ENCODE assay signal across 24 cellular contexts in the genomic region with DNA sequence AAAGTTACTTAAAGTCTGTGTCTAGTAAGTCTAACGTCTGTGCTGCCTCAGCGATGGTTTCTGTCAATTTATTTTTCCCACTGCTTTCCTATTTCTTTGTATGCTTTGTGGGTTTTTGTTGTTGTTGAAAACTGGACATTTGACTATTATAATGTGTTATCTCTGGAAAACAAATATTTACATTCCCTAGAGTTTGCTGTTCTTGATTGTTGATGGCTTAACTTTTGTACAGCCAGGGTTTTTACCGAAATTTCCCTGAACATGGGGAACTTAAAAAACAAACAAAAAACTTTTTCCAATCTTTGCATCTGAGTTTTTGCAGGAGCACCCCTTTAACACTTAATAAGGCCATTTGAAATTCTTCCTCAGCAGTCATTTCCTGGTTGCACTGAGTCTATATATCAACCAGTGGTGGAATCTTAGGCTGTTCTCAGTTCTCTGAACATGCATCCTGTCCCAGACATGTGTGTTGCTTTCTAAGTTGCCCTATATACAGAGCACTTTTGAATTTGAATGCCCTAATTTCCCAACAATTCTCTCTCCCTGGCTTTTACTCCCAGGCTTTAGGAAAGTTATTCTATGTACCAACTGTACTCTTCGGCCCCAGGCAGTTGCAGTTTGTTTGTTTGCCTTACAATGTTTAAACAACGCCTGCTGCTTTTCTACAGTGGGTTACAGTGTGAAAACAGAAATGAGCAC. TPM values are rescaled to one million over a fixed set of nuclear protein-coding genes. Genes with fewer than 3 reads are reported as not detected.
DNase-seq lines count a peak whose midpoint lies in the region; ATAC-seq, FAIRE-seq and TF ChIP-seq lines count a peak whose summit lies in the region.
"Had no signal": no experiment of that assay in that cellular context is flagged by ENCODE, and none has a peak within 500 bp of the region (broad histone marks: within the 10 kb centered on the region; RNA-seq: fewer than 3 reads in every experiment).

No MANE protein-coding gene starts in this region.

- no peak for TF ChIP-seq EP300 in GM12878 (IDR thresholded peaks at IDR 0.05; ENCODE audit: borderline replicate concordance in 1 of 2, control insufficient read depth in 1 of 2, low read depth in 2 of 2, low read length in 2 of 2)

- H2BK15ac ChIP-seq in mesenchymal stem cell (ENCODE audit: low read depth, poor library complexity, severe bottlenecking), result no peak overlapping the region

- peak; percentile 83 for FAIRE-seq in GM12878 (lab: Jason Lieb, UNC)

- H3K36me3 ChIP-seq in GM12878 (ENCODE audit: control insufficient read depth in 2 of 2, insufficient read depth in 2 of 2, low read length in 1 of 2), result no peaks in the 10 kb centered on the region
- H3K36me3 ChIP-seq in mesenchymal stem cell (ENCODE audit: control insufficient read depth in 1 of 2, insufficient read depth in 2 of 2, low read depth in 1 of 2, low read length in 2 of 2), result no peaks in the 10 kb centered on the region

- DNase-seq in DMS53 treated with DMSO at 0.1 percent for 48 hours (lab: John Stamatoyannopoulos, UW; ENCODE audit: unreplicated experiment), result peak; percentile 5
- DNase-seq in Jurkat, Clone E6-1 (ENCODE audit: low read depth, low spot score), result peak; percentile 14
- no peak for DNase-seq in GM12878 (ENCODE audit: low read depth, low spot score)
- peak; percentile 14 for DNase-seq in mesenchymal stem cell
- DNase-seq in effector memory CD8-positive, alpha-beta T cell, result no peak
- no peak for DNase-seq in activated CD4-positive, alpha-beta T cell treated with anti-CD3 and anti-CD28 coated beads for 36 hours
- DNase-seq in nucleus accumbens (lab: John Stamatoyannopoulos, UW), result no peak
- DNase-seq in posterior cingulate gyrus, result no peak
- DNase-seq: activated CD8-positive, alpha-beta memory T cell treated with anti-CD3 and anti-CD28 coated beads for 24 hours; Calu3; HCEC 1CT; mammary epithelial cell; naive thymus-derived CD8-positive, alpha-beta T cell; NCI-H1092; stimulated activated CD4-positive, alpha-beta T cell treated with anti-CD3 and anti-CD28 coated beads, Interleukin-2, amount 100 ng/mL, for 24 hours; T-helper 9 cell; trophoblast cell had no signal

- H3K4me1 Mint-ChIP-seq in effector memory CD8-positive, alpha-beta T cell (ENCODE audit: low read depth in 2 of 2), result peaks cover 0 to 3% of the 10 kb centered on the region in 2 donors
- no peaks in the 10 kb centered on the region for H3K4me1 Mint-ChIP-seq in activated CD4-positive, alpha-beta T cell treated with anti-CD3 and anti-CD28 coated beads for 36 hours

- no peak overlapping the region for H3K27ac Mint-ChIP-seq in effector memory CD8-positive, alpha-beta T cell
- H3K27ac Mint-ChIP-seq in activated CD4-positive, alpha-beta T cell treated with anti-CD3 and anti-CD28 coated beads for 36 hours, result no peak overlapping the region
- H3K27ac Mint-ChIP-seq: activated naive CD4-positive, alpha-beta T cell treated with anti-CD3 and anti-CD28 coated beads, Interleukin-2, amount 50 U/mL, for 72 hours; activated T-helper 1 cell treated with anti-CD3 and anti-CD28 coated beads, Interleukin-12 subunit alpha, Interleukin-12 subunit beta, Interleukin-2, Interleukin-4 antibody, amounts not matched to agents 30 ng/mL and 10 ng/mL and 1 ng/mL, durations not matched to agents 14 hours and 24 hours and 36 hours; naive thymus-derived CD8-positive, alpha-beta T cell; stimulated activated naive CD8-positive, alpha-beta T cell treated with anti-CD3 and anti-CD28 coated beads, Interleukin-15, Interleukin-2, amounts not matched to agents 100 ng/mL and 50 ng/mL, for 24 hours had no signal

- no peak overlapping the region for H2BK5ac ChIP-seq in mesenchymal stem cell (ENCODE audit: low read depth, low read length, poor library complexity, severe bottlenecking)

- no peak for TF ChIP-seq CTCF in GM12878 (IDR thresholded peaks at IDR 0.05 in 2 of 3, conservative IDR thresholded peaks at IDR 0.05 in 1 of 3; ENCODE audit: control insufficient read depth in 2 of 3, extremely low read depth in 1 of 3, insufficient read depth in 1 of 3, low read depth in 3 of 3, low read length in 3 of 3)

- no peak overlapping the region for H3K14ac ChIP-seq in mesenchymal stem cell (ENCODE audit: low read length in 2 of 2)

- intact Hi-C loops in GM12878 (cut with micrococcal nuclease; ENCODE audit: unreplicated experiment) (no loop called here), posterior cingulate gyrus (cut with DNase I) (no loop called here)
- intact Hi-C loops in activated CD4-positive, alpha-beta T cell treated with anti-CD3 and anti-CD28 coated beads for 36 hours (cut with DNase I, micrococcal nuclease), result no loop called here

- no TSS peak for BruUV-seq in GM12878 (replicated peaks; lab: Mats Ljungman, UMichigan)

- H3K4me2 ChIP-seq in GM12878 (ENCODE audit: control insufficient read depth, insufficient read depth), result peak overlapping the region; percentile 34; the same call in 1 of the 2 replicates
- no peak overlapping the region for H3K4me2 ChIP-seq in mesenchymal stem cell (ENCODE audit: low read length, poor library complexity, severe bottlenecking)
- H3K4me2 ChIP-seq: hepatocyte, KMS-11 had no signal

- H4K91ac ChIP-seq in mesenchymal stem cell (ENCODE audit: low read length), result no peak overlapping the region

- POLR2A ChIA-PET in GM12878 (lab: Charles Lee), result interaction anchor here (0.6 kb wide), 1 partner anchor 45 kb away, joined by 6 read pairs; no protein-coding TSS in a partner anchor
- POLR2A ChIA-PET in activated CD4-positive, alpha-beta T cell treated with anti-CD3 and anti-CD28 coated beads for 36 hours (lab: Charles Lee), result no interaction called here

- H3K79me2 ChIP-seq in GM12878 (ENCODE audit: control insufficient read depth, insufficient read depth, low read length), result no peaks in the 10 kb centered on the region
- H3K79me2 ChIP-seq: hepatocyte had no signal

- no peaks in the 10 kb centered on the region for H3K9me3 Mint-ChIP-seq in effector memory CD8-positive, alpha-beta T cell
- H3K9me3 Mint-ChIP-seq in activated CD4-positive, alpha-beta T cell treated with anti-CD3 and anti-CD28 coated beads for 36 hours (ENCODE audit: low read depth), result no peaks in the 10 kb centered on the region
- H3K9me3 Mint-ChIP-seq: stimulated activated naive CD8-positive, alpha-beta T cell treated with anti-CD3 and anti-CD28 coated beads, Interleukin-15, Interleukin-2, amounts not matched to agents 100 ng/mL and 50 ng/mL, for 24 hours had no signal

- H3K79me1 ChIP-seq in mesenchymal stem cell (replicated peaks; ENCODE audit: low read length, poor library complexity, severe bottlenecking), result no peaks in the 10 kb centered on the region

- H3K9me3 ChIP-seq in GM12878 (replicated peaks; ENCODE audit: control insufficient read depth, insufficient read depth, low read length), result peaks cover 14% of the 10 kb centered on the region; the same call in 2 of the 3 replicates
- peaks cover 17% of the 10 kb centered on the region for H3K9me3 ChIP-seq in mesenchymal stem cell (ENCODE audit: control insufficient read depth, low read length)

- no peak for TF ChIP-seq RAD21 in GM12878 (IDR thresholded peaks at IDR 0.05; ENCODE audit: insufficient read depth, low read depth, low read length)

- H3K4me3 ChIP-seq in Jurkat, Clone E6-1 (ENCODE audit: low read length), result no peak overlapping the region
- H3K4me3 ChIP-seq in GM12878 (no peak overlapping the region), mesenchymal stem cell (ENCODE audit: insufficient read depth in 1 of 2, low read depth in 1 of 2, low read length in 2 of 2) (no peak overlapping the region)
- H3K4me3 ChIP-seq: hepatocyte, SK-N-MC had no signal

- no peak overlapping the region for H3K4me3 Mint-ChIP-seq in effector memory CD8-positive, alpha-beta T cell
- no peak overlapping the region for H3K4me3 Mint-ChIP-seq in activated CD4-positive, alpha-beta T cell treated with anti-CD3 and anti-CD28 coated beads for 36 hours
- H3K4me3 Mint-ChIP-seq: activated T-helper 1 cell treated with anti-CD3 and anti-CD28 coated beads, Interleukin-12 subunit alpha, Interleukin-12 subunit beta, Interleukin-2, Interleukin-4 antibody, amounts not matched to agents 30 ng/mL and 10 ng/mL and 1 ng/mL, durations not matched to agents 14 hours and 24 hours and 36 hours; naive thymus-derived CD8-positive, alpha-beta T cell; stimulated activated naive CD8-positive, alpha-beta T cell treated with anti-CD3 and anti-CD28 coated beads, Interleukin-15, Interleukin-2, amounts not matched to agents 100 ng/mL and 50 ng/mL, for 24 hours had no signal

- no peak overlapping the region for H2AK5ac ChIP-seq in mesenchymal stem cell (ENCODE audit: low read length, severe bottlenecking)

- H3K27me3 ChIP-seq in GM12878 (replicated peaks in 1 of 2; ENCODE audit: control insufficient read depth in 2 of 2, insufficient read depth in 2 of 2, low read length in 1 of 2) (no peaks in the 10 kb centered on the region), mesenchymal stem cell (ENCODE audit: control insufficient read depth in 1 of 2, insufficient read depth in 1 of 2, low read length in 2 of 2) (no peaks in the 10 kb centered on the region)
- H3K27me3 ChIP-seq: hepatocyte had no signal

- H2AFZ ChIP-seq in GM12878 (ENCODE audit: control insufficient read depth, low read depth, low read length) (peak overlapping the region; percentile 83), mesenchymal stem cell (ENCODE audit: low read depth, low read length) (no peak overlapping the region)
- H2AFZ ChIP-seq: hepatocyte had no signal

- H2BK120ac ChIP-seq in mesenchymal stem cell (ENCODE audit: low read depth, low read length), result no peak overlapping the region

- H3K36me3 Mint-ChIP-seq in effector memory CD8-positive, alpha-beta T cell (ENCODE audit: insufficient read depth), result no peaks in the 10 kb centered on the region
- no peaks in the 10 kb centered on the region for H3K36me3 Mint-ChIP-seq in activated CD4-positive, alpha-beta T cell treated with anti-CD3 and anti-CD28 coated beads for 36 hours (ENCODE audit: low read depth)
- H3K36me3 Mint-ChIP-seq: activated naive CD4-positive, alpha-beta T cell treated with anti-CD3 and anti-CD28 coated beads, Interleukin-2, amount 50 U/mL, for 72 hours had no signal

- RAD21 ChIA-PET in GM12878 (lab: Charles Lee; ENCODE audit: unreplicated experiment), result no interaction called here

- peaks cover 3% of the 10 kb centered on the region; the same call in 1 of the 2 replicates for H3K4me1 ChIP-seq in GM12878 (ENCODE audit: control insufficient read depth, insufficient read depth, low read length)
- H3K4me1 ChIP-seq in mesenchymal stem cell (ENCODE audit: control insufficient read depth, insufficient read depth, low read depth, low read length), result peaks cover 15% of the 10 kb centered on the region

- SMC1A ChIA-PET in GM12878 (lab: Charles Lee; ENCODE audit: uncharacterized antibody, unreplicated experiment), result no interaction called here

- peak; percentile 85 for ATAC-seq in GM12878
- ATAC-seq in effector memory CD8-positive, alpha-beta T cell (replicated peaks), result no peak
- ATAC-seq in activated CD4-positive, alpha-beta T cell treated with anti-CD3 and anti-CD28 coated beads for 36 hours, result no peak
- ATAC-seq: activated CD4-positive, CD25-positive, alpha-beta regulatory T cell treated with anti-CD3 and anti-CD28 coated beads, Interleukin-2, amount 50 U/mL, for 24 hours; activated naive CD4-positive, alpha-beta T cell treated with anti-CD3 and anti-CD28 coated beads, Interleukin-2, amount 50 U/mL, for 72 hours; naive thymus-derived CD8-positive, alpha-beta T cell had no signal

- no peak overlapping the region for H4K8ac ChIP-seq in mesenchymal stem cell (ENCODE audit: low read length)

- no peak overlapping the region for H3K23ac ChIP-seq in mesenchymal stem cell (ENCODE audit: low read length in 2 of 2)

- no peak for TF ChIP-seq POLR2A in GM12878 (IDR thresholded peaks at IDR 0.05; ENCODE audit: low read depth, low read length)

- no peak overlapping the region for H3K4ac ChIP-seq in mesenchymal stem cell (ENCODE audit: low read depth in 1 of 2, low read length in 2 of 2)

- H3K27ac ChIP-seq in GM12878 (ENCODE audit: control insufficient read depth, insufficient read depth) (peak overlapping the region; percentile 49), mesenchymal stem cell (ENCODE audit: low read length, poor library complexity, severe bottlenecking) (no peak overlapping the region)
- H3K27ac ChIP-seq: hepatocyte, KMS-11, SK-N-MC had no signal

- H3K27me3 Mint-ChIP-seq in effector memory CD8-positive, alpha-beta T cell, result peaks cover 25 to 41% of the 10 kb centered on the region in 2 donors
- peaks cover 8% of the 10 kb centered on the region for H3K27me3 Mint-ChIP-seq in activated CD4-positive, alpha-beta T cell treated with anti-CD3 and anti-CD28 coated beads for 36 hours

- in situ Hi-C loops in GM12878 (cut with MboI), result no loop called here

- CTCF ChIA-PET in GM12878 (lab: Yijun Ruan, JAX), result no interaction called here
- CTCF ChIA-PET in activated CD4-positive, alpha-beta T cell treated with anti-CD3 and anti-CD28 coated beads for 36 hours (lab: Charles Lee), result no interaction called here

- 88% methylated on average over 5 of the region's 5 CpGs for WGBS in GM12878 (ENCODE audit: insufficient coverage, insufficient replicate concordance, low lambda C conversion rate, missing lambda C conversion rate)
- 67% methylated on average over 3 of the region's 5 CpGs for whole genome bisulfite sequencing in mesenchymal stem cell

- no peak overlapping the region for H3K9ac ChIP-seq in GM12878 (ENCODE audit: control insufficient read depth, insufficient read depth, low read length)
- H3K9ac ChIP-seq in mesenchymal stem cell (ENCODE audit: low read length), result no peak overlapping the region
- H3K9ac ChIP-seq: KMS-11 had no signal

- no peak overlapping the region for H3K18ac ChIP-seq in mesenchymal stem cell (ENCODE audit: low read depth in 1 of 2, low read length in 2 of 2)

- H2BK12ac ChIP-seq in mesenchymal stem cell (ENCODE audit: low read length in 2 of 2), result no peak overlapping the region

- no peaks in the 10 kb centered on the region for H4K20me1 ChIP-seq in GM12878 (ENCODE audit: control insufficient read depth, insufficient read depth)

RNA-seq across cellular contexts. Expression of a gene that starts 11.8 kb away (rescaled TPM):
- polyA plus RNA-seq in Jurkat, Clone E6-1 (2012; ENCODE audit: insufficient read depth, insufficient read length), result 47.0 TPM
- 530 and 583 TPM in 2 replicates for total RNA-seq in GM12878 (2013; cell fraction: nucleolus; rRNA removed)
- total RNA-seq in GM12878 (2014; rRNA removed) (39.0 and 39.1 TPM in 2 replicates), GM12878 (2014; rRNA removed; fragmentation: Illumina TruSeq; extraction: Trizol) (32.3 and 37.9 TPM in 2 replicates), GM12878 (2021) (34.8 and 35.0 TPM in 2 replicates)
- 50.6 TPM for polyA plus RNA-seq in GM12878 (2011; ENCODE audit: low read depth)
- polyA plus RNA-seq in GM12878 (2011; rRNA removed) (94.6 and 96.3 TPM in 2 replicates), GM12878 (2014; fragmentation: Illumina TruSeq; extraction: Trizol) (62.4 and 74.5 TPM in 2 replicates), GM12878 (2014; fragmentation: Nextera tagmentation; extraction: Ambion mirVana) (10 to 100 TPM; 20.2 to 22.2 TPM), GM12878 (2014; rRNA removed) (24.8 and 27.1 TPM in 2 replicates), GM12878 (2016; fragmentation: Nextera tagmentation; extraction: Ambion mirVana) (10 to 100 TPM; 60.6 to 61.4 TPM)
- 76.3 and 82.8 TPM in 2 replicates for polyA plus RNA-seq in GM12878 (2011; cell fraction: cytosol; rRNA removed)
- 118 and 121 TPM in 2 replicates for polyA plus RNA-seq in GM12878 (2011; cell fraction: nucleus; rRNA removed)
- polyA plus RNA-seq in GM12878 (2012), result 29.4 and 31.0 TPM in 2 replicates
- polyA minus RNA-seq in GM12878 (2011; rRNA and poly(A)+ RNA removed), result 141 and 178 TPM in 2 replicates
- 34.2 and 39.8 TPM in 2 replicates for polyA minus RNA-seq in GM12878 (2011; cell fraction: cytosol; rRNA and poly(A)+ RNA removed)
- 146 and 188 TPM in 2 replicates for polyA minus RNA-seq in GM12878 (2011; cell fraction: nucleus; rRNA and poly(A)+ RNA removed)
- 43.4 TPM for polyA plus RNA-seq in mesenchymal stem cell (2013, experiment 1 of 2)
- polyA plus RNA-seq in mesenchymal stem cell (2013, experiment 2 of 2), result 38.9 TPM
- total RNA-seq in activated CD4-positive, alpha-beta T cell treated with anti-CD3 and anti-CD28 coated beads for 36 hours, result 10 to 100 TPM; 26.7 to 45.8 TPM

Comparison
In these comparisons a context has a peak if more than half of its experiments do, and no peak if none do; other contexts are left out.
1. DNase-seq: peak in DMS53 treated with DMSO at 0.1 percent for 48 hours (single experiment), Jurkat, Clone E6-1 (single experiment) and mesenchymal stem cell (single experiment); none in GM12878 (single experiment), effector memory CD8-positive, alpha-beta T cell (0 of 3), activated CD4-positive, alpha-beta T cell treated with anti-CD3 and anti-CD28 coated beads for 36 hours (single experiment), nucleus accumbens (0 of 56) and posterior cingulate gyrus (0 of 10).